In genomic region chr9:26540094-26540493, GRCh38 we compare ENCODE assay signal across 1 cellular context.
TF ChIP-seq lines count a peak whose summit lies in the region.

No MANE protein-coding gene starts in this region.

TF ChIP-seq in HepG2, 621 proteins besides CTCF, POLR2A, EP300 and RAD21 (continued from another document):
- TF ChIP-seq, protein P1, sequence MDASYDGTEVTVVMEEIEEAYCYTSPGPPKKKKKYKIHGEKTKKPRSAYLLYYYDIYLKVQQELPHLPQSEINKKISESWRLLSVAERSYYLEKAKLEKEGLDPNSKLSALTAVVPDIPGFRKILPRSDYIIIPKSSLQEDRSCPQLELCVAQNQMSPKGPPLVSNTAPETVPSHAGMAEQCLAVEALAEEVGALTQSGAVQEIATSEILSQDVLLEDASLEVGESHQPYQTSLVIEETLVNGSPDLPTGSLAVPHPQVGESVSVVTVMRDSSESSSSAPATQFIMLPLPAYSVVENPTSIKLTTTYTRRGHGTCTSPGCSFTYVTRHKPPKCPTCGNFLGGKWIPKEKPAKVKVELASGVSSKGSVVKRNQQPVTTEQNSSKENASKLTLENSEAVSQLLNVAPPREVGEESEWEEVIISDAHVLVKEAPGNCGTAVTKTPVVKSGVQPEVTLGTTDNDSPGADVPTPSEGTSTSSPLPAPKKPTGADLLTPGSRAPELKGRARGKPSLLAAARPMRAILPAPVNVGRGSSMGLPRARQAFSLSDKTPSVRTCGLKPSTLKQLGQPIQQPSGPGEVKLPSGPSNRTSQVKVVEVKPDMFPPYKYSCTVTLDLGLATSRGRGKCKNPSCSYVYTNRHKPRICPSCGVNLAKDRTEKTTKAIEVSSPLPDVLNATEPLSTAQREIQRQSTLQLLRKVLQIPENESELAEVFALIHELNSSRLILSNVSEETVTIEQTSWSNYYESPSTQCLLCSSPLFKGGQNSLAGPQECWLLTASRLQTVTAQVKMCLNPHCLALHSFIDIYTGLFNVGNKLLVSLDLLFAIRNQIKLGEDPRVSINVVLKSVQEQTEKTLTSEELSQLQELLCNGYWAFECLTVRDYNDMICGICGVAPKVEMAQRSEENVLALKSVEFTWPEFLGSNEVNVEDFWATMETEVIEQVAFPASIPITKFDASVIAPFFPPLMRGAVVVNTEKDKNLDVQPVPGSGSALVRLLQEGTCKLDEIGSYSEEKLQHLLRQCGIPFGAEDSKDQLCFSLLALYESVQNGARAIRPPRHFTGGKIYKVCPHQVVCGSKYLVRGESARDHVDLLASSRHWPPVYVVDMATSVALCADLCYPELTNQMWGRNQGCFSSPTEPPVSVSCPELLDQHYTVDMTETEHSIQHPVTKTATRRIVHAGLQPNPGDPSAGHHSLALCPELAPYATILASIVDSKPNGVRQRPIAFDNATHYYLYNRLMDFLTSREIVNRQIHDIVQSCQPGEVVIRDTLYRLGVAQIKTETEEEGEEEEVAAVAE (CRISPR knock-in tag; IDR thresholded peaks at IDR 0.05; ENCODE audit: borderline replicate concordance) = no peak
- TF ChIP-seq DNMT1 (CRISPR knock-in tag; IDR thresholded peaks at IDR 0.05) = no peak
- TF ChIP-seq STAT5B (CRISPR knock-in tag; IDR thresholded peaks at IDR 0.05) = no peak
- TF ChIP-seq ZFP36L2 (CRISPR knock-in tag; IDR thresholded peaks at IDR 0.05) = no peak
- TF ChIP-seq ZFY (CRISPR knock-in tag; IDR thresholded peaks at IDR 0.05) = no peak
